Comparison of ENCODE assay signal across 31 cellular contexts in the genomic region with DNA sequence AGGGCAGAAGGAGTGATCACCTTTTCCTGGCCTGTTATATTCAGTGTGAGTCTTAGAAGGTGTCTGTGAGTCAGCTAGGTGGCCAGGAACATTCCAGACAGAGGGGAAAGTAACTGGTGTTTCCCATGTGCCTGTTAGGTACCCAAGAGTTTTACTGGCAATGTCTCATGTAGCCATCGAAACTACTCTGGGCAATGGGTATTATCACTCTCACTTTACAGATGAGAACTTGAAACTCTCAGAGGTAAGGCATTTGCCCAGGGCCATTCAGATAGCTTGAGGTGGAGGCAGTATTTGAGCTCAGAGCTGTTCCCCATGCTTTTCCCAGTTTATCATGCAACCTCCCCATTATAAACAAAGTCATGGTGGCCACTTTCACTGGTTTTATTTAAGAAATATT.
"Had no signal": no experiment of that assay in that cellular context is flagged by ENCODE, and none has a peak within 500 bp of the region (broad histone marks: within the 10 kb centered on the region; RNA-seq: fewer than 3 reads in every experiment).

No MANE protein-coding gene starts in this region.

- H2AFZ ChIP-seq: PC-9 had no signal

- H3K9me3 ChIP-seq: SJSA1, SK-N-SH had no signal

- H3K27ac ChIP-seq: PC-9, SJSA1 had no signal

- ATAC-seq: Panc1 had no signal

- H3K9ac ChIP-seq: SK-N-SH had no signal

- H3K4me3 ChIP-seq: PC-9, SJSA1 had no signal

- H3K36me3 ChIP-seq: SJSA1 had no signal

- H3K27me3 ChIP-seq: SJSA1 had no signal

- DNase-seq: Kasumi-1, KG1, MM.1S, MV-4-11, NCI-H1092, NCI-H1105, NCI-H1417 treated with DMSO at 0.1 percent for 48 hours, NCI-H1436 treated with DMSO at 0.1 percent for 48 hours, NCI-H1694, NCI-H187, NCI-H1930, NCI-H2029 treated with DMSO at 0.1 percent for 48 hours, NCI-H2081 treated with DMSO at 0.1 percent for 48 hours, NCI-H2107, NCI-H2171, NCI-H226, NCI-H446 treated with DMSO at 0.1 percent for 48 hours, NCI-H510A, NCI-H524, NCI-H526, NCI-H69, NCI-H748 treated with DMSO at 0.1 percent for 48 hours, NCI-H82, PC-9, Right ventricle myocardium superior, SHP77 treated with DMSO at 0.1 percent for 48 hours, SK-N-SH, SW 1271 had no signal

- H3K4me1 ChIP-seq: SJSA1 had no signal

- FAIRE-seq: RCC 7860 had no signal

- H3K4me2 ChIP-seq: PC-9, SK-N-SH had no signal
